ENCODE assay signal across 30 cellular contexts in genomic region chr5:163880307-163880706, GRCh38.
DNase-seq lines count a peak whose midpoint lies in the region; ATAC-seq, FAIRE-seq and TF ChIP-seq lines count a peak whose summit lies in the region.
"Had no signal": no experiment of that assay in that cellular context is flagged by ENCODE, and none has a peak within 500 bp of the region (broad histone marks: within the 10 kb centered on the region; RNA-seq: fewer than 3 reads in every experiment).

No MANE protein-coding gene starts in this region.

- H3K4me1 ChIP-seq in astrocyte (ENCODE audit: insufficient read depth, low read length): no peaks in the 10 kb centered on the region
- H3K4me1 ChIP-seq in upper lobe of left lung: no peaks in the 10 kb centered on the region
- H3K4me1 ChIP-seq: left ventricle myocardium inferior, prostate gland, uterus had no signal

- no peak overlapping the region for H2AFZ ChIP-seq in astrocyte (ENCODE audit: low read depth, low read length)

- TF ChIP-seq POLR2A in upper lobe of left lung (IDR thresholded peaks at IDR 0.05): no peak

- ATAC-seq in HG03565 (IDR thresholded peaks at IDR 0.05; ENCODE audit: unreplicated experiment) (no peak), upper lobe of left lung (ENCODE audit: low FRiP score in 2 of 2) (no peak)
- ATAC-seq: CD8-positive, alpha-beta T cell; K562 had no signal

- H3K4me1 Mint-ChIP-seq in astrocyte (ENCODE audit: low read depth, unreplicated experiment): no peaks in the 10 kb centered on the region
- H3K4me1 Mint-ChIP-seq: activated CD4-positive, alpha-beta T cell treated with anti-CD3 and anti-CD28 coated beads, Interleukin-2, amount 10 ng/mL, durations not matched to agents 24 days and 14 days; activated naive CD8-positive, alpha-beta T cell treated with anti-CD3 and anti-CD28 coated beads for 36 hours; brain; immature natural killer cell; naive B cell had no signal

- no peaks in the 10 kb centered on the region for H3K36me3 Mint-ChIP-seq in astrocyte (ENCODE audit: low read depth, unreplicated experiment)
- H3K36me3 Mint-ChIP-seq: activated naive CD8-positive, alpha-beta T cell treated with anti-CD3 and anti-CD28 coated beads for 36 hours; brain; CD8-positive, alpha-beta T cell; naive B cell had no signal

- no peak for FAIRE-seq in HTR-8/SVneo (lab: Jason Lieb, UNC)
- no peak for FAIRE-seq in astrocyte (lab: Jason Lieb, UNC)
- FAIRE-seq: K562 had no signal

- no peaks in the 10 kb centered on the region for H3K36me3 ChIP-seq in astrocyte (ENCODE audit: insufficient read depth, low read length)
- H3K36me3 ChIP-seq in upper lobe of left lung: no peaks in the 10 kb centered on the region
- H3K36me3 ChIP-seq: left ventricle myocardium inferior, prostate gland, uterus had no signal

- no peaks in the 10 kb centered on the region for H3K79me2 ChIP-seq in astrocyte (ENCODE audit: insufficient read depth, low read length)

- no peaks in the 10 kb centered on the region for H3K27me3 ChIP-seq in astrocyte (ENCODE audit: insufficient read depth, low read length)
- H3K27me3 ChIP-seq in upper lobe of left lung: no peaks in the 10 kb centered on the region
- H3K27me3 ChIP-seq: uterus had no signal

- no peak overlapping the region for H3K9ac ChIP-seq in astrocyte (ENCODE audit: low read length)

- H3K9me3 Mint-ChIP-seq in astrocyte (ENCODE audit: unreplicated experiment): no peaks in the 10 kb centered on the region
- H3K9me3 Mint-ChIP-seq: activated CD4-positive, alpha-beta T cell treated with anti-CD3 and anti-CD28 coated beads, Interleukin-2, amount 10 ng/mL, durations not matched to agents 24 days and 14 days; activated naive CD8-positive, alpha-beta T cell treated with anti-CD3 and anti-CD28 coated beads for 36 hours; brain had no signal

- no peak overlapping the region for H3K27ac Mint-ChIP-seq in astrocyte (ENCODE audit: unreplicated experiment)
- H3K27ac Mint-ChIP-seq: activated CD4-positive, alpha-beta T cell treated with anti-CD3 and anti-CD28 coated beads, Interleukin-2, amount 10 ng/mL, durations not matched to agents 24 days and 14 days; activated naive CD8-positive, alpha-beta T cell treated with anti-CD3 and anti-CD28 coated beads for 36 hours; brain; CD8-positive, alpha-beta T cell; immature natural killer cell; naive B cell had no signal

- no peaks in the 10 kb centered on the region for H3K27me3 Mint-ChIP-seq in astrocyte (ENCODE audit: low read depth, unreplicated experiment)
- H3K27me3 Mint-ChIP-seq: activated CD4-positive, alpha-beta T cell treated with anti-CD3 and anti-CD28 coated beads, Interleukin-2, amount 10 ng/mL, durations not matched to agents 24 days and 14 days; activated naive CD8-positive, alpha-beta T cell treated with anti-CD3 and anti-CD28 coated beads for 36 hours; naive B cell had no signal

- H3K27ac ChIP-seq in astrocyte (ENCODE audit: low read depth, low read length) (no peak overlapping the region), upper lobe of left lung (no peak overlapping the region)
- H3K27ac ChIP-seq: left ventricle myocardium inferior, prostate gland, uterus, VCaP had no signal

- no peak overlapping the region for H3K4me3 ChIP-seq in astrocyte (ENCODE audit: insufficient read depth, low read depth, low read length)
- H3K4me3 ChIP-seq in fibroblast of mammary gland (ENCODE audit: control insufficient read depth, low read depth, low read length): no peak overlapping the region
- H3K4me3 ChIP-seq in retinal pigment epithelial cell (ENCODE audit: low read length): no peak overlapping the region
- H3K4me3 ChIP-seq in upper lobe of left lung: no peak overlapping the region
- H3K4me3 ChIP-seq: K562, left ventricle myocardium inferior, prostate gland, uterus had no signal

- no peak overlapping the region for H3K4me3 Mint-ChIP-seq in astrocyte (ENCODE audit: unreplicated experiment)
- H3K4me3 Mint-ChIP-seq: activated CD4-positive, alpha-beta T cell treated with anti-CD3 and anti-CD28 coated beads, Interleukin-2, amount 10 ng/mL, durations not matched to agents 24 days and 14 days; activated naive CD8-positive, alpha-beta T cell treated with anti-CD3 and anti-CD28 coated beads for 36 hours; brain; CD8-positive, alpha-beta T cell; immature natural killer cell; naive B cell had no signal

- H4K20me1 ChIP-seq in astrocyte (ENCODE audit: insufficient read depth, low read length): no peaks in the 10 kb centered on the region

- H3K4me2 ChIP-seq in astrocyte (ENCODE audit: low read length): no peak overlapping the region

- DNase-seq in HTR-8/SVneo (ENCODE audit: insufficient read length, low spot score): peak; percentile 5
- peak; percentile 79 for DNase-seq in astrocyte (ENCODE audit: low read depth)
- DNase-seq in fibroblast of mammary gland (ENCODE audit: low read depth): peak; percentile 24
- DNase-seq in retinal pigment epithelial cell (ENCODE audit: low read depth): peak; percentile 75
- DNase-seq in putamen (ENCODE audit: low spot score): no peak
- DNase-seq in upper lobe of left lung: no peak
- DNase-seq: activated CD4-positive, alpha-beta T cell treated with anti-CD3 and anti-CD28 coated beads, Interleukin-2, amount 10 ng/mL, durations not matched to agents 24 days and 14 days; activated effector memory CD4-positive, alpha-beta T cell treated with anti-CD3 and anti-CD28 coated beads, Interleukin-2, amount 50 U/mL, for 16 hours; activated naive CD8-positive, alpha-beta T cell treated with anti-CD3 and anti-CD28 coated beads for 36 hours; activated T-cell treated with anti-CD3 and anti-CD28 coated beads, Interleukin-2, amount 50 U/mL, for 1 hour; CD8-positive, alpha-beta T cell; effector CD8-positive, alpha-beta T cell; H7; hypothalamus; immature natural killer cell; left ventricle myocardium inferior; MM.1S; naive B cell; NCI-H1417 treated with DMSO at 0.1 percent for 48 hours; NCI-H2081 treated with DMSO at 0.1 percent for 48 hours; NCI-H446 treated with DMSO at 0.1 percent for 48 hours; nucleus accumbens; stimulated activated CD4-positive, alpha-beta T cell treated with anti-CD3 and anti-CD28 coated beads, Interleukin-15, amount 100 ng/mL, for 24 hours; stimulated activated naive CD4-positive, alpha-beta T cell; uterus had no signal

- no peaks in the 10 kb centered on the region for H3K9me3 ChIP-seq in astrocyte (ENCODE audit: insufficient read depth, low read depth, low read length)
- H3K9me3 ChIP-seq in upper lobe of left lung: no peaks in the 10 kb centered on the region
- H3K9me3 ChIP-seq: left ventricle myocardium inferior, prostate gland, uterus had no signal

- no peak for TF ChIP-seq EP300 in upper lobe of left lung (IDR thresholded peaks at IDR 0.05)

- 73 to 80% methylated on average over 2 of the region's 2 CpGs for WGBS in upper lobe of left lung, 2 donors

- TF ChIP-seq CTCF in astrocyte (IDR thresholded peaks at IDR 0.05; ENCODE audit: insufficient read depth, low read depth, low read length) (no peak), fibroblast of mammary gland (conservative IDR thresholded peaks at IDR 0.05; ENCODE audit: control insufficient read depth, insufficient read depth, low read depth, low read length) (no peak), retinal pigment epithelial cell (conservative IDR thresholded peaks at IDR 0.05; ENCODE audit: low read depth, low read length) (no peak), upper lobe of left lung (IDR thresholded peaks at IDR 0.05) (no peak)

Comparison
In these comparisons a context has a peak if more than half of its experiments do, and no peak if none do; other contexts are left out.
1. DNase-seq: peak in HTR-8/SVneo (single experiment), astrocyte (single experiment), fibroblast of mammary gland (single experiment) and retinal pigment epithelial cell (single experiment); none in putamen (single experiment) and upper lobe of left lung (0 of 2).